ENCODE assay signal across 31 cellular contexts in the genomic region with DNA sequence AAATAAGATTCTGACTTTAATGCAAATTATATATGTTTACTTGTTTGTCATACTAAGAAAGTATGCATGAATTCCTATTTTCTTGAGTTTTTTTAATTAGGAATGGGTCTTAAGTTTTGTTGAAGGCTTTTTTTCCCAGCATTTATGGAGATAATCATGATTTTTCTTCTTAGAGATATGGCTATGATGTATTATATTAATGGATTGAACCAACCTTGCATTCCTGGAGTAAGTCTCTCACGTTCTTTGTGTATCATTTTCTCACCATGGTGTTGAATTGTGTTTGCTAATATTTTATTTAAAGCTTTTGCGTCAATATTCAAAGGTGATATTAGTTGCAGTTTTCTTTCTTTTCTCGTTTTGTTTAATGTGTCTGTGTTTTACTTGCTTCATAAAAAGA. TPM values are rescaled to one million over a fixed set of nuclear protein-coding genes. Genes with fewer than 3 reads are reported as not detected.
A peak's percentile ranks its signal among the peaks of the same experiment; 100 is the strongest.
DNase-seq lines count a peak whose midpoint lies in the region; ATAC-seq, FAIRE-seq and TF ChIP-seq lines count a peak whose summit lies in the region.
"Had no signal": no experiment of that assay in that cellular context is flagged by ENCODE, and none has a peak within 500 bp of the region (broad histone marks: within the 10 kb centered on the region; RNA-seq: fewer than 3 reads in every experiment).

No MANE protein-coding gene starts in this region.

- no peaks in the 10 kb centered on the region for H3K4me1 ChIP-seq in K562 (replicated peaks in 1 of 2; ENCODE audit: control insufficient read depth in 2 of 2, insufficient read depth in 2 of 2, low read length in 2 of 2)
- no peaks in the 10 kb centered on the region for H3K4me1 ChIP-seq in BE2C
- H3K4me1 ChIP-seq: gastroesophageal sphincter, testis, vagina had no signal

- H3K4me1 Mint-ChIP-seq in immature natural killer cell, result no peaks in the 10 kb centered on the region
- H3K4me1 Mint-ChIP-seq: activated naive CD8-positive, alpha-beta T cell treated with anti-CD3 and anti-CD28 coated beads, Interleukin-2, amount 50 U/mL, for 24 hours; stimulated activated memory B cell treated with anti-CD40 and anti-IgM and Interleukin-4, amounts not matched to agents 10 μg/mL and 1 μg/mL and 100 μg/mL, for 72 hours had no signal

- no peak overlapping the region for H3K4me2 ChIP-seq in K562 (ENCODE audit: insufficient read depth, low read length)
- H3K4me2 ChIP-seq: KMS-11 had no signal

- H3K9me3 ChIP-seq in K562 (replicated peaks; ENCODE audit: control insufficient read depth, insufficient read depth, low read depth, low read length), result peaks cover 8% of the 10 kb centered on the region; the same call in 1 of the 2 replicates
- peaks cover 2% of the 10 kb centered on the region for H3K9me3 ChIP-seq in BE2C
- H3K9me3 ChIP-seq: testis had no signal

- CTCF ChIA-PET in K562 (lab: Yijun Ruan, JAX; ENCODE audit: low intra/inter-chr PET ratio), result no interaction called here

- POLR2A ChIA-PET in K562 (lab: Yijun Ruan, JAX), result no interaction called here

- H4K20me1 ChIP-seq in K562 (replicated peaks; ENCODE audit: control insufficient read depth, insufficient read depth, low read length), result no peaks in the 10 kb centered on the region

- no peak overlapping the region for H2AFZ ChIP-seq in K562 (ENCODE audit: low read depth, low read length)

- no peak for ATAC-seq in K562
- ATAC-seq: activated naive CD8-positive, alpha-beta T cell treated with anti-CD3 and anti-CD28 coated beads, Interleukin-2, amount 50 U/mL, for 24 hours; gastroesophageal sphincter; naive thymus-derived CD4-positive, alpha-beta T cell; PC-3; right cardiac atrium; stimulated activated memory B cell treated with anti-CD40 and anti-IgM and Interleukin-4, amounts not matched to agents 10 μg/mL and 1 μg/mL and 100 μg/mL, for 72 hours had no signal

- H3K27ac ChIP-seq in K562 (ENCODE audit: extremely low read depth, low read depth, low read length), result no peak overlapping the region
- H3K27ac ChIP-seq: epithelial cell of prostate, gastroesophageal sphincter, KMS-11, testis, vagina had no signal

- DNase-seq in DMS53 (lab: John Stamatoyannopoulos, UW) (peak; percentile 16), DMS53 treated with DMSO at 0.1 percent for 48 hours (lab: John Stamatoyannopoulos, UW; ENCODE audit: unreplicated experiment) (no peak), KBM-7 (peak; percentile 21), K562 (ENCODE audit: extremely low read depth in 1 of 4, low spot score in 3 of 4) (peak in 1 of 4 experiments; percentile 48), lung microvascular endothelial cell (ENCODE audit: low read depth in 2 of 2) (peak; percentile 7 to 31), immature natural killer cell (no peak), BE2C (no peak)
- DNase-seq in activated CD4-positive, alpha-beta T cell treated with anti-CD3 and anti-CD28 coated beads for 1 hour, result no peak
- DNase-seq: 8988T; activated CD8-positive, alpha-beta memory T cell treated with anti-CD3 and anti-CD28 coated beads, Interleukin-2, amount 50 U/mL, for 4 hours; activated effector memory CD4-positive, alpha-beta T cell treated with Interleukin-2 at 50 U/mL for 16 hours; activated naive CD8-positive, alpha-beta T cell treated with anti-CD3 and anti-CD28 coated beads, Interleukin-2, amount 50 U/mL, for 24 hours; Calu3; NCI-H1092; NCI-H2081 treated with DMSO at 0.1 percent for 48 hours; NCI-H526 treated with DMSO at 0.1 percent for 48 hours; PC-3; right cardiac atrium; testis had no signal

- no peak overlapping the region for H3K4me3 ChIP-seq in K562
- H3K4me3 ChIP-seq in BE2C (ENCODE audit: low read depth, low read length), result no peak overlapping the region
- H3K4me3 ChIP-seq: gastroesophageal sphincter, testis, vagina had no signal

- no peaks in the 10 kb centered on the region for H3K27me3 Mint-ChIP-seq in immature natural killer cell (ENCODE audit: low read depth in 3 of 3)
- H3K27me3 Mint-ChIP-seq: activated naive CD8-positive, alpha-beta T cell treated with anti-CD3 and anti-CD28 coated beads, Interleukin-2, amount 50 U/mL, for 24 hours; memory B cell; naive thymus-derived CD4-positive, alpha-beta T cell; stimulated activated memory B cell treated with anti-CD40 and anti-IgM and Interleukin-4, amounts not matched to agents 10 μg/mL and 1 μg/mL and 100 μg/mL, for 72 hours had no signal

- no peaks in the 10 kb centered on the region for H3K79me2 ChIP-seq in K562 (ENCODE audit: control insufficient read depth, insufficient read depth, low read length)

- intact Hi-C loops in K562 (cut with micrococcal nuclease), result no loop called here

- no TSS peak for BruUV-seq in K562 (replicated peaks; lab: Mats Ljungman, UMichigan)

- TF ChIP-seq POLR2A in K562 (conservative IDR thresholded peaks at IDR 0.05), result no peak

- WGBS in K562 (ENCODE audit: insufficient coverage, low coverage, missing lambda C conversion rate), result 18% methylated on average over 3 of the region's 3 CpGs

- in situ Hi-C loops in KBM-7 (cut with MboI; ENCODE audit: low pct_unique_long_range_greater_than_20kb, low sequenced_read_pairs), result no loop called here
- in situ Hi-C loops in K562 (cut with MboI), result no loop called here

- no peak for TF ChIP-seq EP300 in K562 (IDR thresholded peaks at IDR 0.05; ENCODE audit: low read length)

- no peak overlapping the region for H3K4me3 Mint-ChIP-seq in immature natural killer cell
- H3K4me3 Mint-ChIP-seq: activated naive CD8-positive, alpha-beta T cell treated with anti-CD3 and anti-CD28 coated beads, Interleukin-2, amount 50 U/mL, for 24 hours; memory B cell; naive thymus-derived CD4-positive, alpha-beta T cell; stimulated activated memory B cell treated with anti-CD40 and anti-IgM and Interleukin-4, amounts not matched to agents 10 μg/mL and 1 μg/mL and 100 μg/mL, for 72 hours had no signal

- FAIRE-seq in K562 (lab: Jason Lieb, UNC), result no peak
- FAIRE-seq: bronchial epithelial cell, G401.6 had no signal

- H3K9ac ChIP-seq in K562 (ENCODE audit: insufficient read depth in 1 of 2, low read depth in 2 of 2, low read length in 2 of 2), result no peak overlapping the region
- H3K9ac ChIP-seq: KMS-11 had no signal

- no peak for TF ChIP-seq RAD21 in K562 (CRISPR knock-in tag; conservative IDR thresholded peaks at IDR 0.05 in 1 of 2, IDR thresholded peaks at IDR 0.05 in 1 of 2)

- peaks cover 25 to 56% (median 52%) of the 10 kb centered on the region in 3 donors for H3K36me3 Mint-ChIP-seq in immature natural killer cell

- H3K27me3 ChIP-seq in K562 (ENCODE audit: control insufficient read depth in 2 of 2, insufficient read depth in 2 of 2, low read length in 2 of 2) (no peaks in the 10 kb centered on the region), BE2C (no peaks in the 10 kb centered on the region)
- H3K27me3 ChIP-seq: gastroesophageal sphincter, testis, vagina had no signal

- H3K27ac Mint-ChIP-seq in immature natural killer cell, result no peak overlapping the region
- H3K27ac Mint-ChIP-seq: activated naive CD8-positive, alpha-beta T cell treated with anti-CD3 and anti-CD28 coated beads, Interleukin-2, amount 50 U/mL, for 24 hours; memory B cell; naive thymus-derived CD4-positive, alpha-beta T cell; stimulated activated memory B cell treated with anti-CD40 and anti-IgM and Interleukin-4, amounts not matched to agents 10 μg/mL and 1 μg/mL and 100 μg/mL, for 72 hours had no signal

- no peaks in the 10 kb centered on the region for H3K9me1 ChIP-seq in K562 (ENCODE audit: control insufficient read depth, insufficient read depth, low read length)

- TF ChIP-seq CTCF in K562 (IDR thresholded peaks at IDR 0.05 in 2 of 3, conservative IDR thresholded peaks at IDR 0.05 in 1 of 3; ENCODE audit: insufficient read depth in 2 of 3, low read depth in 1 of 3, low read length in 3 of 3), result no peak
- no peak for TF ChIP-seq CTCF in BE2C (IDR thresholded peaks at IDR 0.05; ENCODE audit: low read depth, low read length)

- peaks cover 14 to 37% (median 29%) of the 10 kb centered on the region in 6 donors for H3K9me3 Mint-ChIP-seq in immature natural killer cell

- H3K36me3 ChIP-seq in K562 (ENCODE audit: control insufficient read depth, insufficient read depth, low read length) (0 out of 3 replicates have a peak, but pooled peaks cover 2% of the 10 kb centered on the region), BE2C (no peaks in the 10 kb centered on the region)

RNA-seq across cellular contexts. Expression of a gene that starts 48.4 kb away (rescaled TPM):
- not detected in 2 replicates for total RNA-seq in K562 (2011; cell fraction: chromatin; rRNA removed; ENCODE audit: low replicate concordance)
- total RNA-seq in K562 (2011; cell fraction: nucleolus; rRNA removed), result not detected in 2 replicates
- total RNA-seq in K562 (2011; cell fraction: nucleoplasm; rRNA removed), result not detected in 2 replicates
- total RNA-seq in K562 (2014; rRNA removed) (not detected in 2 replicates), K562 (2014; rRNA removed; fragmentation: Illumina TruSeq; extraction: Trizol) (not detected in 2 replicates), K562 (2015; rRNA removed; fragmentation: Illumina TruSeq; extraction: Trizol) (not detected in 2 replicates), K562 (2021) (not detected in 2 replicates), lung microvascular endothelial cell (not detected in 2 replicates)
- polyA plus RNA-seq in K562 (2011; rRNA removed) (not detected in 2 replicates), K562 (2014; fragmentation: Illumina TruSeq; extraction: Trizol) (not detected in 2 replicates), K562 (2014; fragmentation: Nextera tagmentation; extraction: Ambion mirVana) (not detected), K562 (2014; rRNA removed) (not detected in 2 replicates), immature natural killer cell (under 1 TPM in 1 of 3 donors, not detected in 2; 0.10 TPM)
- not detected in 2 replicates for polyA plus RNA-seq in K562 (2011; cell fraction: cytosol; rRNA removed)
- polyA plus RNA-seq in K562 (2011; cell fraction: nucleus; rRNA removed), result not detected in 2 replicates
- 0.06 TPM in 1 of 2 replicates, not detected in the other for polyA plus RNA-seq in K562 (2012)
- not detected in 2 replicates for polyA minus RNA-seq in K562 (2011; rRNA and poly(A)+ RNA removed)
- polyA minus RNA-seq in K562 (2011; cell fraction: cytosol; rRNA and poly(A)+ RNA removed), result not detected in 2 replicates
- not detected in 2 replicates for polyA minus RNA-seq in K562 (2011; cell fraction: nucleus; rRNA and poly(A)+ RNA removed)
- polyA plus RNA-seq in BE2C (2012; ENCODE audit: insufficient read depth, insufficient read length, low read depth), result 1.5 TPM
- total RNA-seq: bronchial epithelial cell; Calu3; osteoblast; PC-3; right cardiac atrium; T-helper 1 cell treated with Interleukin-12 subunit alpha and Interleukin-12 subunit beta and Interleukin-4 antibody, amounts not matched to agents 30 ng/mL and 1 ng/mL, for 36 hours; testis; vagina had no signal
- polyA plus RNA-seq: BJ; naive thymus-derived CD4-positive, alpha-beta T cell had no signal

RNA-seq across cellular contexts. Expression of a gene that starts 51.3 kb away (rescaled TPM):
- 7.4 and 8.8 TPM in 2 replicates for total RNA-seq in K562 (2011; cell fraction: chromatin; rRNA removed; ENCODE audit: low replicate concordance)
- 5.7 and 11.1 TPM in 2 replicates for total RNA-seq in K562 (2011; cell fraction: nucleolus; rRNA removed)
- 7.6 and 8.1 TPM in 2 replicates for total RNA-seq in K562 (2011; cell fraction: nucleoplasm; rRNA removed)
- total RNA-seq in K562 (2014; rRNA removed) (12.0 and 18.0 TPM in 2 replicates), K562 (2014; rRNA removed; fragmentation: Illumina TruSeq; extraction: Trizol) (9.7 and 12.7 TPM in 2 replicates), K562 (2015; rRNA removed; fragmentation: Illumina TruSeq; extraction: Trizol) (7.2 and 7.3 TPM in 2 replicates), K562 (2021) (9.1 and 9.6 TPM in 2 replicates), lung microvascular endothelial cell (5.0 and 5.4 TPM in 2 replicates)
- polyA plus RNA-seq in K562 (2011; rRNA removed) (12.5 and 12.9 TPM in 2 replicates), K562 (2014; fragmentation: Illumina TruSeq; extraction: Trizol) (6.2 and 6.5 TPM in 2 replicates), K562 (2014; fragmentation: Nextera tagmentation; extraction: Ambion mirVana) (1 to 10 TPM; 1.6 to 2.2 TPM), K562 (2014; rRNA removed) (10.9 and 12.5 TPM in 2 replicates), immature natural killer cell (1 to 10 TPM; 2.2 to 3.9 (median 2.9) TPM)
- 7.9 and 14.9 TPM in 2 replicates for polyA plus RNA-seq in K562 (2011; cell fraction: cytosol; rRNA removed)
- polyA plus RNA-seq in K562 (2011; cell fraction: nucleus; rRNA removed), result 5.3 and 7.8 TPM in 2 replicates
- polyA plus RNA-seq in K562 (2012), result 6.7 and 6.8 TPM in 2 replicates
- polyA minus RNA-seq in K562 (2011; rRNA and poly(A)+ RNA removed), result 12.9 and 14.7 TPM in 2 replicates
- polyA minus RNA-seq in K562 (2011; cell fraction: cytosol; rRNA and poly(A)+ RNA removed), result 2.7 and 5.4 TPM in 2 replicates
- 11.0 and 12.4 TPM in 2 replicates for polyA minus RNA-seq in K562 (2011; cell fraction: nucleus; rRNA and poly(A)+ RNA removed)
- 16.8 TPM for polyA plus RNA-seq in BE2C (2012; ENCODE audit: insufficient read depth, insufficient read length, low read depth)

Comparison
In these comparisons a context has a peak if more than half of its experiments do, and no peak if none do; other contexts are left out.
1. DNase-seq: peak in DMS53 (single experiment), KBM-7 (single experiment) and lung microvascular endothelial cell (2 of 2); none in DMS53 treated with DMSO at 0.1 percent for 48 hours (single experiment), immature natural killer cell (0 of 3), BE2C (single experiment) and activated CD4-positive, alpha-beta T cell treated with anti-CD3 and anti-CD28 coated beads for 1 hour (single experiment).